Comparison of ENCODE assay signal across 18 cellular contexts in the genomic region with DNA sequence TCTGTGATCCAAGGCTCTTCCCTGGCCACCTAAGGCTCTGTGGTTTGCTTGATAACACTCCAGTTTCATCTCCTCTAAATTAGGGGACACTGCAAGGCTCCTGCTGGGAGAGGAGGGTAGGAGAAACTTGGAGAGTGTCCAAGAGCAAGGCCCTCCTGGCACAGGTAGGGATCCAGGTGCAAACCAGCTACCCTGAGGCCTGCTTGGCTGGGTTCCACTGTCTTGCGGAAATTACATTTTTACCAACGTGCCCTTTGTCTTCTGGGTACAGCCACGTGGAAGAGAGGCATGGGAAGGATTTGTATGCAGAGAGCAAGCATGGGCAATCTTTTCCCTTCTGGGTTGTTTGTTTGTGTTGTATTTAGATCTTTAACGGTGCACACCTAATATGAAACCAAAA.
DNase-seq lines count a peak whose midpoint lies in the region; ATAC-seq and TF ChIP-seq lines count a peak whose summit lies in the region.
"Had no signal": no experiment of that assay in that cellular context is flagged by ENCODE, and none has a peak within 500 bp of the region (broad histone marks: within the 10 kb centered on the region; RNA-seq: fewer than 3 reads in every experiment).

No MANE protein-coding gene starts in this region.

- DNase-seq in DMS153 treated with DMSO at 0.1 percent for 48 hours (lab: John Stamatoyannopoulos, UW; ENCODE audit: unreplicated experiment) (peak; percentile 57), NCI-H146 (lab: John Stamatoyannopoulos, UW) (peak; percentile 78), NCI-H2196 treated with DMSO at 0.1 percent for 48 hours (lab: John Stamatoyannopoulos, UW; ENCODE audit: unreplicated experiment) (peak; percentile 80), colonic mucosa (peak; percentile 84), immature natural killer cell (no peak), NCI-H1694 treated with DMSO at 0.1 percent for 48 hours (lab: John Stamatoyannopoulos, UW) (no peak)
- DNase-seq: activated CD4-positive, alpha-beta T cell treated with anti-CD3 and anti-CD28 coated beads, Interleukin-2, amount 10 ng/mL, durations not matched to agents 7 days and 5 days; C1 segment of cervical spinal cord; heart left ventricle; IMR-90; left ventricle myocardium superior; midbrain; NCI-H1930 had no signal

- H3K4me3 ChIP-seq in colonic mucosa: no peak overlapping the region
- H3K4me3 ChIP-seq: heart left ventricle had no signal

- no peaks in the 10 kb centered on the region for H3K36me3 ChIP-seq in colonic mucosa
- H3K36me3 ChIP-seq: heart left ventricle had no signal

- intact Hi-C loops in colonic mucosa (cut with DNase I): no loop called here

- no peaks in the 10 kb centered on the region for H3K4me1 Mint-ChIP-seq in immature natural killer cell
- H3K4me1 Mint-ChIP-seq: activated CD4-positive, alpha-beta T cell treated with anti-CD3 and anti-CD28 coated beads, Interleukin-2, amount 10 ng/mL, durations not matched to agents 7 days and 5 days; activated T-helper 17 cell treated with anti-CD3 and anti-CD28 coated beads, Interleukin-2, amount 50 U/mL, for 72 hours; nephron had no signal

- H3K27ac Mint-ChIP-seq in immature natural killer cell: no peak overlapping the region
- H3K27ac Mint-ChIP-seq: activated CD4-positive, alpha-beta T cell treated with anti-CD3 and anti-CD28 coated beads, Interleukin-2, amount 10 ng/mL, durations not matched to agents 7 days and 5 days; activated naive CD4-positive, alpha-beta T cell treated with anti-CD3 and anti-CD28 coated beads, Interleukin-2, amount 50 U/mL, for 72 hours; activated T-helper 17 cell treated with anti-CD3 and anti-CD28 coated beads, Interleukin-2, amount 50 U/mL, for 72 hours; nephron had no signal

- H3K36me3 Mint-ChIP-seq in immature natural killer cell: no peaks in the 10 kb centered on the region
- H3K36me3 Mint-ChIP-seq: activated naive CD4-positive, alpha-beta T cell treated with anti-CD3 and anti-CD28 coated beads, Interleukin-2, amount 50 U/mL, for 72 hours had no signal

- no peak overlapping the region for H3K27ac ChIP-seq in colonic mucosa
- H3K27ac ChIP-seq: heart left ventricle had no signal

- peaks cover 4% of the 10 kb centered on the region for H3K4me1 ChIP-seq in colonic mucosa

- H3K9ac ChIP-seq in colonic mucosa (ENCODE audit: low read depth in 2 of 2, low read length in 2 of 2): no peak overlapping the region

- H3K9me3 Mint-ChIP-seq in immature natural killer cell: no peaks in the 10 kb centered on the region
- H3K9me3 Mint-ChIP-seq: activated CD4-positive, alpha-beta T cell treated with anti-CD3 and anti-CD28 coated beads, Interleukin-2, amount 10 ng/mL, durations not matched to agents 7 days and 5 days; activated naive CD4-positive, alpha-beta T cell treated with anti-CD3 and anti-CD28 coated beads, Interleukin-2, amount 50 U/mL, for 72 hours; activated T-helper 17 cell treated with anti-CD3 and anti-CD28 coated beads, Interleukin-2, amount 50 U/mL, for 72 hours; nephron had no signal

- H3K4me3 Mint-ChIP-seq in immature natural killer cell: no peak overlapping the region
- H3K4me3 Mint-ChIP-seq: activated CD4-positive, alpha-beta T cell treated with anti-CD3 and anti-CD28 coated beads, Interleukin-2, amount 10 ng/mL, durations not matched to agents 7 days and 5 days; activated T-helper 17 cell treated with anti-CD3 and anti-CD28 coated beads, Interleukin-2, amount 50 U/mL, for 72 hours; nephron had no signal

- H3K9me3 ChIP-seq in colonic mucosa: no peaks in the 10 kb centered on the region
- H3K9me3 ChIP-seq: heart left ventricle had no signal

- H3K27me3 Mint-ChIP-seq in immature natural killer cell (ENCODE audit: low read depth in 3 of 3): peaks cover 0 to 3% (median 2%) of the 10 kb centered on the region in 3 donors

- ATAC-seq in HG03354 (IDR thresholded peaks at IDR 0.05; ENCODE audit: poor library complexity, severe bottlenecking, unreplicated experiment) (no peak), HG03159 (IDR thresholded peaks at IDR 0.05; ENCODE audit: unreplicated experiment) (no peak)
- ATAC-seq: activated naive CD4-positive, alpha-beta T cell treated with anti-CD3 and anti-CD28 coated beads, Interleukin-2, amount 50 U/mL, for 72 hours; activated T-helper 17 cell treated with anti-CD3 and anti-CD28 coated beads, Interleukin-2, amount 50 U/mL, for 72 hours; heart left ventricle; left ventricle myocardium superior had no signal

- H3K27me3 ChIP-seq in colonic mucosa: no peaks in the 10 kb centered on the region

- no peak for TF ChIP-seq CTCF in colonic mucosa (IDR thresholded peaks at IDR 0.05)

Comparison
In these comparisons a context has a peak if more than half of its experiments do, and no peak if none do; other contexts are left out.
1. DNase-seq: peak in DMS153 treated with DMSO at 0.1 percent for 48 hours (single experiment), NCI-H146 (single experiment), NCI-H2196 treated with DMSO at 0.1 percent for 48 hours (single experiment) and colonic mucosa (single experiment); none in immature natural killer cell (0 of 3) and NCI-H1694 treated with DMSO at 0.1 percent for 48 hours (single experiment).